Comparison of ENCODE assay signal across 7 cellular contexts in genomic region chr3:10173926-10174435, GRCh38. TPM values are rescaled to one million over a fixed set of nuclear protein-coding genes. Genes with fewer than 3 reads are reported as not detected.
DNase-seq lines count a peak whose midpoint lies in the region; ATAC-seq and TF ChIP-seq lines count a peak whose summit lies in the region.

No MANE protein-coding gene starts in this region.

- peaks cover 0 to 25% (median 0%) of the 10 kb centered on the region in 9 donors for H3K4me1 ChIP-seq in heart right ventricle

- peaks cover 0 to 5% (median 0%) of the 10 kb centered on the region in 11 donors for H3K9me3 ChIP-seq in heart right ventricle

- peak; percentile 97 for DNase-seq in HCEC 1CT
- peak; percentile 32 to 85 for DNase-seq in heart right ventricle
- peak; percentile 94 for DNase-seq in skeletal muscle cell (ENCODE audit: low read depth)
- no peak for DNase-seq in activated CD8-positive, alpha-beta memory T cell treated with anti-CD3 and anti-CD28 coated beads, Interleukin-2, amount 50 U/mL, for 48 hours
- DNase-seq in GM13977 (ENCODE audit: low spot score) = no peak
- DNase-seq in NCI-H446 (lab: John Stamatoyannopoulos, UW) = no peak

- intact Hi-C loops in heart right ventricle (cut with DNase I) = no loop called here

- peaks cover 0 to 19% (median 0%) of the 10 kb centered on the region in 9 donors for H3K36me3 ChIP-seq in heart right ventricle

- in situ Hi-C loops in GM13977 (cut with MboI; ENCODE audit: low pct_unique_long_range_greater_than_20kb, low sequenced_read_pairs, unreplicated experiment) = no loop called here

- peak; percentile 91 to 97 (median 95) for ATAC-seq in heart right ventricle

- peak overlapping the region in 8 of 10 donors; percentile 19 to 89 (median 76) for H3K27ac ChIP-seq in heart right ventricle

- WGBS in heart right ventricle, 2 donors = 21 to 45% methylated on average over 6 of the region's 6 CpGs

- no peaks in the 10 kb centered on the region for H3K27me3 ChIP-seq in heart right ventricle

- TF ChIP-seq CTCF in WI38 (IDR thresholded peaks at IDR 0.05; ENCODE audit: low read depth, low read length) (no peak), heart right ventricle (IDR thresholded peaks at IDR 0.05) (no peak), GM13977 (IDR thresholded peaks at IDR 0.05; ENCODE audit: extremely low read depth, insufficient read depth, missing control alignments) (no peak)

- H3K4me3 ChIP-seq in WI38 (ENCODE audit: low read depth, low read length) = peak overlapping the region; percentile 18
- no peak overlapping the region for H3K4me3 ChIP-seq in heart right ventricle
- no peak overlapping the region for H3K4me3 ChIP-seq in skeletal muscle cell (ENCODE audit: low read depth, low read length)

RNA-seq across cellular contexts. Expression of gene IRAK2, which starts 9.3 kb away (rescaled TPM):
- total RNA-seq in heart right ventricle = 1 to 10 TPM in 9 of 10 donors, under 1 TPM in 1; 0.92 to 3.6 (median 1.5) TPM
- under 1 TPM; 0.73 to 0.84 TPM for polyA plus RNA-seq in heart right ventricle

RNA-seq across cellular contexts. Expression of gene VHL, which starts 32.4 kb away (rescaled TPM):
- total RNA-seq in heart right ventricle = 10 to 100 TPM; 10.3 to 19.3 (median 12.0) TPM
- polyA plus RNA-seq in heart right ventricle = 10 to 100 TPM in 1 of 2 donors, 1 to 10 TPM in 1; 9.4 to 18.4 TPM

RNA-seq across cellular contexts. Expression of gene BRK1, which starts 58.5 kb away (rescaled TPM):
- total RNA-seq in heart right ventricle = 100 to 1,000 TPM in 2 of 10 donors, 10 to 100 TPM in 8; 80.3 to 101 (median 94.8) TPM
- 100 to 1,000 TPM in 1 of 2 donors, 10 to 100 TPM in 1; 62.0 to 151 TPM for polyA plus RNA-seq in heart right ventricle

Comparison
In these comparisons a context has a peak if more than half of its experiments do, and no peak if none do; other contexts are left out.
1. DNase-seq: peak in HCEC 1CT (single experiment), heart right ventricle (2 of 2) and skeletal muscle cell (single experiment); none in activated CD8-positive, alpha-beta memory T cell treated with anti-CD3 and anti-CD28 coated beads, Interleukin-2, amount 50 U/mL, for 48 hours (single experiment), GM13977 (single experiment) and NCI-H446 (0 of 2).